In the genomic region with DNA sequence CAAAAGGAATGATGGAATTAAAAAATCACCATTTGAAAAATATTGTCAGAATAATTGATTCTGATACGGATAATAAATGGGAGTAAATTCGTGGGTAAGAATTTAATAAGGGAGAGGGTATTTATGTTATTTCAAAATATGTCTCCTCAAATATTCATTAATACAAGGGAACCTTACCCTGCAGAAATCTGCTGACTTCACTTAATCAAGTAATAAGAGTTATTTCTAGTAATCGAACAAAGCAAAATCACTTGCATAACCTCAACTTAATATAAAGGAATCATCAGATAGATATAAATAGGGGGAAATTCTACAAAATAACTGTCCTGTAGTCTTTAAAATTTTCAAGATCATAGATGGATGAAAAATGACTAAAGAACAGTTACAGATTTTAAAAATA, we compare ENCODE assay signal across 35 cellular contexts.
"Had no signal": no experiment of that assay in that cellular context is flagged by ENCODE, and none has a peak within 500 bp of the region (broad histone marks: within the 10 kb centered on the region; RNA-seq: fewer than 3 reads in every experiment).

No MANE protein-coding gene starts in this region.

- H3K27me3 ChIP-seq: MG63 had no signal

- H3K4me3 ChIP-seq: MG63 had no signal

- DNase-seq: Kasumi-1, MG63, MM.1S, MV-4-11, NCI-H1048, NCI-H1092, NCI-H1092 treated with DMSO at 0.1 percent for 48 hours, NCI-H1105, NCI-H1417, NCI-H1417 treated with DMSO at 0.1 percent for 48 hours, NCI-H1436, NCI-H1436 treated with DMSO at 0.1 percent for 48 hours, NCI-H146, NCI-H1694, NCI-H1694 treated with DMSO at 0.1 percent for 48 hours, NCI-H187, NCI-H187 treated with DMSO at 0.1 percent for 48 hours, NCI-H1930, NCI-H2029, NCI-H2029 treated with DMSO at 0.1 percent for 48 hours, NCI-H2081, NCI-H2081 treated with DMSO at 0.1 percent for 48 hours, NCI-H2107, NCI-H2171, NCI-H2171 treated with DMSO at 0.1 percent for 48 hours, NCI-H2227 treated with DMSO at 0.1 percent for 48 hours, NCI-H226, NCI-H345, NCI-H446, NCI-H446 treated with DMSO at 0.1 percent for 48 hours, NCI-H510A, NCI-H510A treated with DMSO at 0.1 percent for 48 hours, NCI-H524, NCI-H524 treated with DMSO at 0.1 percent for 48 hours, NCI-H526 had no signal
